In the genomic region with DNA sequence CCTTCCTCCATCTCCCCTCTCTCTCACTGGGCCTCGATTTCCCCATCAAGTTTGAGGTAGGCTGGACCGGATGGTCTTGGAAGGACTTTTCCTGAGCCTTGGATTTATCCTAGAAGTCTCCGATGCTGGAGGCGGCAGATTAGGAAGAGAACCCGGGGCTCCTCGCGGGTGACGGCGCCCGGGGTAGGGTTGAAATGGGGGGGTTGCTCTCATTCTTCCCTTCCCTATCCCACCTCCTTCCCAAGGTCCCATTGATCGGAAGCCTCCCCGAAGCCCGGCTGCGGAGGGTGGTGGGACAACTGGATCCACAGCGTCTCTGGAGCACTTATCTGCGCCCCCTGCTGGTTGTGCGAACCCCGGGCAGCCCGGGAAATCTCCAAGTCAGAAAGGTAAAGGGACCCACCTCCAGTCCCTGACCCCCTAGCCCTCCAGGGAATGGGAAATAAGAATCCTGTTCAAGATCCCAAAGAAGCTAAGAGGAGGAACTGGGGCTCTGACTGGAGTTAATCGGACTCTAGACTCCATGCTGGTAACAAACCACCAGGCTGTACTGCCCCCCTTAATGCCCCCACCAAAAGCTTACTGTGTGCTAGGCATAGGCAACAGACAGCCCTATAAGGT, we compare ENCODE assay signal across 7 cellular contexts.
DNase-seq lines count a peak whose midpoint lies in the region; ATAC-seq and TF ChIP-seq lines count a peak whose summit lies in the region.

No MANE protein-coding gene starts in this region.

- peak overlapping the region; percentile 94 for H3K4me3 ChIP-seq in WI38 (ENCODE audit: low read depth, low read length)

- in situ Hi-C loops in GM13976 (cut with MboI; ENCODE audit: low sequenced_read_pairs, unreplicated experiment), result no loop called here

- peak; percentile 82 for DNase-seq in GM13976 (ENCODE audit: low spot score)
- peak; percentile 62 for DNase-seq in NCI-H2029 (lab: John Stamatoyannopoulos, UW)
- peak; percentile 72 for DNase-seq in cerebellar cortex (ENCODE audit: low spot score)
- DNase-seq in kidney glomerular epithelial cell (lab: John Stamatoyannopoulos, UW), result peak; percentile 24
- DNase-seq in stimulated activated CD4-positive, alpha-beta T cell treated with anti-CD3 and anti-CD28 coated beads, Interleukin-15, amount 100 ng/mL, for 24 hours, result peak; percentile 90

- no peak for ATAC-seq in HG02884 (IDR thresholded peaks at IDR 0.05; ENCODE audit: unreplicated experiment)

- TF ChIP-seq CTCF in GM13976 (IDR thresholded peaks at IDR 0.05; ENCODE audit: borderline replicate concordance, control extremely low read depth, extremely low read depth, insufficient read depth, missing control alignments) (peak; percentile 86), WI38 (IDR thresholded peaks at IDR 0.05; ENCODE audit: low read depth, low read length) (peak; percentile 93)

Comparison
In these comparisons a context has a peak if more than half of its experiments do, and no peak if none do; other contexts are left out.
1. DNase-seq: peak in every context shown above with its lines; median percentile 90 in stimulated activated CD4-positive, alpha-beta T cell treated with anti-CD3 and anti-CD28 coated beads, Interleukin-15, amount 100 ng/mL, for 24 hours; 82 in GM13976; 72 in cerebellar cortex; 62 in NCI-H2029; 24 in kidney glomerular epithelial cell.